Comparison of ENCODE assay signal across 5 cellular contexts in genomic region chr13:48798180-48798579, GRCh38.
"Had no signal": no experiment of that assay in that cellular context is flagged by ENCODE, and none has a peak within 500 bp of the region (broad histone marks: within the 10 kb centered on the region; RNA-seq: fewer than 3 reads in every experiment).

No MANE protein-coding gene starts in this region.

- DNase-seq: IMR-90, KBM-7 had no signal

- H3K27ac ChIP-seq: HL-60 had no signal

- ATAC-seq: HepG2, K562 had no signal

- H3K4me3 ChIP-seq: K562 had no signal
